12 cellular contexts compared by ENCODE assay signal in the genomic region with DNA sequence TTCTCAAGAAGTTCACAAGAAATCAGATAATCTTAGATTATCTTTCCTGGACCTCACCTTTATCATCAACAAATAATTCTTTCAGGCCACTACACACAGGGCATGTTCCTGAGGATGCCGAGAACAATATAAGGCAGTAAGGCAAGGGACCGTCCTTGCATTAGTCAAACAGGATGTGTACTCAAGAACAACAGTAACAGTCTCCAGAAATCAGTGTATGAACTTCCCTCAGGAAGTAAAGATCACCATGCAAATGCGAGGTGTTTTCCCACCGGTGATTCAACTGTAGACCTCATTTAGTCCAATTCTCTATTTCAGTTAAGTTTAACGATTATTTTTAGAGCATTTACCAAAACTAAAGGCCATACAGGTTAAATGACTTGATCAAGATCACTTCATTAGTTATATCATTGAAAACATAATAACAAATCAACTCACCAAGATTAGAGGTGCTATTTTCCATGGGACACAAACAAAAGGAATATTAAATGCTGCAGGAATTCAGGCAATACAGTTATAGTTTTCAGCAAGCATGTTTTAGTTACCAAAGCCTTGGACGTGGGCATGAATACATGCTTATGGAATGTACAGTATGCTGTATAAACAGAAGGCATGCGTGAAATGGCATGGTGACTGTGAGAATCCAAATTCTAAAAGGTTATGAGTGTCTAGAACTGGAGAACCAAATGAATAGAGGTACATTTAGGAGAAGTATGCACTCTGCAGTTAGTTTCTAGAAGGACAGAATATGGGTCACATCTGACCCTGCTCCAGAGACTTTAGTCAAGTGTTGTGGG.
DNase-seq lines count a peak whose midpoint lies in the region; ATAC-seq and TF ChIP-seq lines count a peak whose summit lies in the region.
"Had no signal": no experiment of that assay in that cellular context is flagged by ENCODE, and none has a peak within 500 bp of the region (broad histone marks: within the 10 kb centered on the region; RNA-seq: fewer than 3 reads in every experiment).

No MANE protein-coding gene starts in this region.

- no peak overlapping the region for H3K4me2 ChIP-seq in mesendoderm (ENCODE audit: low read length)

- H3K18ac ChIP-seq in mesendoderm (ENCODE audit: low read length): no peak overlapping the region

- H3K36me3 ChIP-seq in GM06990 (ENCODE audit: control insufficient read depth, insufficient read depth, low read length) (no peaks in the 10 kb centered on the region), mesendoderm (ENCODE audit: control insufficient read depth, insufficient read depth, low read length) (no peaks in the 10 kb centered on the region)
- H3K36me3 ChIP-seq: esophagus muscularis mucosa had no signal

- H3K4me1 Mint-ChIP-seq in activated CD8-positive, alpha-beta T cell treated with anti-CD3 and anti-CD28 coated beads for 36 hours (ENCODE audit: low read depth): no peaks in the 10 kb centered on the region

- H3K9ac ChIP-seq in mesendoderm (ENCODE audit: low read length): no peak overlapping the region

- H3K27ac ChIP-seq in foreskin keratinocyte: no peak overlapping the region
- H3K27ac ChIP-seq in mesendoderm (ENCODE audit: low read depth, low read length): no peak overlapping the region
- H3K27ac ChIP-seq: C4-2B, esophagus muscularis mucosa had no signal

- no peak overlapping the region for H2BK120ac ChIP-seq in mesendoderm (ENCODE audit: low read depth, low read length)

- H3K56ac ChIP-seq in mesendoderm (ENCODE audit: low read length): no peak overlapping the region

- H2BK5ac ChIP-seq in mesendoderm (ENCODE audit: low read length): no peak overlapping the region

- CTCF ChIA-PET in activated CD8-positive, alpha-beta T cell treated with anti-CD3 and anti-CD28 coated beads for 36 hours (lab: Charles Lee): no interaction called here

- peak; percentile 61 for ATAC-seq in GM21529 (IDR thresholded peaks at IDR 0.05; ENCODE audit: unreplicated experiment)
- peak; percentile 28 for ATAC-seq in HG03469 (IDR thresholded peaks at IDR 0.05; ENCODE audit: unreplicated experiment)
- peak; percentile 82 for ATAC-seq in foreskin keratinocyte
- no peak for ATAC-seq in HG02678 (IDR thresholded peaks at IDR 0.05; ENCODE audit: unreplicated experiment)
- no peak for ATAC-seq in activated CD8-positive, alpha-beta T cell treated with anti-CD3 and anti-CD28 coated beads for 36 hours

- H3K27ac Mint-ChIP-seq in activated CD8-positive, alpha-beta T cell treated with anti-CD3 and anti-CD28 coated beads for 36 hours: no peak overlapping the region

- no peak overlapping the region for H3K4ac ChIP-seq in mesendoderm (ENCODE audit: low read depth, low read length)

- H3K79me2 ChIP-seq in mesendoderm (ENCODE audit: control insufficient read depth, insufficient read depth, low read length): no peaks in the 10 kb centered on the region

- no peak overlapping the region for H4K8ac ChIP-seq in mesendoderm (ENCODE audit: low read depth, low read length)

- no peaks in the 10 kb centered on the region for H3K79me1 ChIP-seq in mesendoderm (ENCODE audit: low read length)

- DNase-seq in GM06990 (ENCODE audit: extremely low read depth, insufficient read length) (peak; percentile 20), foreskin keratinocyte (peak; percentile 79 to 91), mesendoderm (no peak), posterior cingulate gyrus (no peak)
- no peak for DNase-seq in activated CD8-positive, alpha-beta T cell treated with anti-CD3 and anti-CD28 coated beads for 36 hours
- DNase-seq: NCI-H1092 treated with DMSO at 0.1 percent for 48 hours, SW 1271 had no signal

- H3K36me3 Mint-ChIP-seq in activated CD8-positive, alpha-beta T cell treated with anti-CD3 and anti-CD28 coated beads for 36 hours (ENCODE audit: low read depth): no peaks in the 10 kb centered on the region

- H2BK15ac ChIP-seq in mesendoderm (replicated peaks; ENCODE audit: low read depth): no peak overlapping the region

- H3K4me3 ChIP-seq in GM06990 (replicated peaks; ENCODE audit: low read depth, low read length): no peak overlapping the region
- H3K4me3 ChIP-seq in mesendoderm (ENCODE audit: low read length): no peak overlapping the region

- no peak overlapping the region for H3K23ac ChIP-seq in mesendoderm (ENCODE audit: low read length)

- no peaks in the 10 kb centered on the region for H3K9me3 Mint-ChIP-seq in activated CD8-positive, alpha-beta T cell treated with anti-CD3 and anti-CD28 coated beads for 36 hours

- H3K27me3 Mint-ChIP-seq in activated CD8-positive, alpha-beta T cell treated with anti-CD3 and anti-CD28 coated beads for 36 hours: peaks cover 35% of the 10 kb centered on the region

- H3K4me1 ChIP-seq in foreskin keratinocyte: peaks cover 17% of the 10 kb centered on the region
- H3K4me1 ChIP-seq in mesendoderm (ENCODE audit: control insufficient read depth, low read depth, low read length): no peaks in the 10 kb centered on the region

- no peak overlapping the region for H4K5ac ChIP-seq in mesendoderm (ENCODE audit: low read length)

- no CpG with 5 or more reads among the region's 7 CpGs for WGBS in mesendoderm (ENCODE audit: extremely low coverage, insufficient coverage, low lambda C conversion rate)

- TF ChIP-seq CTCF in GM06990 (IDR thresholded peaks at IDR 0.05; ENCODE audit: insufficient read depth, low read length, poor library complexity, severe bottlenecking) (no peak), foreskin keratinocyte (conservative IDR thresholded peaks at IDR 0.05) (no peak)
- TF ChIP-seq CTCF in activated CD8-positive, alpha-beta T cell treated with anti-CD3 and anti-CD28 coated beads for 36 hours (IDR thresholded peaks at IDR 0.05): no peak

- POLR2A ChIA-PET in activated CD8-positive, alpha-beta T cell treated with anti-CD3 and anti-CD28 coated beads for 36 hours (lab: Charles Lee): no interaction called here

- intact Hi-C loops in activated CD8-positive, alpha-beta T cell treated with anti-CD3 and anti-CD28 coated beads for 36 hours (cut with micrococcal nuclease): no loop called here
- intact Hi-C loops in posterior cingulate gyrus (cut with DNase I): no loop called here

- H2AK5ac ChIP-seq in mesendoderm (ENCODE audit: low read length): no peak overlapping the region

- no peak overlapping the region for H3K4me3 Mint-ChIP-seq in activated CD8-positive, alpha-beta T cell treated with anti-CD3 and anti-CD28 coated beads for 36 hours

- H3K27me3 ChIP-seq in GM06990 (replicated peaks; ENCODE audit: control insufficient read depth, insufficient read depth, low read length) (no peaks in the 10 kb centered on the region), foreskin keratinocyte (peaks cover 10% of the 10 kb centered on the region), mesendoderm (ENCODE audit: insufficient read depth, low read length, poor library complexity) (no peaks in the 10 kb centered on the region)

Comparison
In these comparisons a context has a peak if more than half of its experiments do, and no peak if none do; other contexts are left out.
1. DNase-seq: peak in GM06990 (single experiment) and foreskin keratinocyte (2 of 2); none in activated CD8-positive, alpha-beta T cell treated with anti-CD3 and anti-CD28 coated beads for 36 hours (single experiment), mesendoderm (single experiment) and posterior cingulate gyrus (0 of 10).
2. ATAC-seq: peak in GM21529 (single experiment), HG03469 (single experiment) and foreskin keratinocyte (single experiment); none in HG02678 (single experiment) and activated CD8-positive, alpha-beta T cell treated with anti-CD3 and anti-CD28 coated beads for 36 hours (single experiment).